In the genomic region with DNA sequence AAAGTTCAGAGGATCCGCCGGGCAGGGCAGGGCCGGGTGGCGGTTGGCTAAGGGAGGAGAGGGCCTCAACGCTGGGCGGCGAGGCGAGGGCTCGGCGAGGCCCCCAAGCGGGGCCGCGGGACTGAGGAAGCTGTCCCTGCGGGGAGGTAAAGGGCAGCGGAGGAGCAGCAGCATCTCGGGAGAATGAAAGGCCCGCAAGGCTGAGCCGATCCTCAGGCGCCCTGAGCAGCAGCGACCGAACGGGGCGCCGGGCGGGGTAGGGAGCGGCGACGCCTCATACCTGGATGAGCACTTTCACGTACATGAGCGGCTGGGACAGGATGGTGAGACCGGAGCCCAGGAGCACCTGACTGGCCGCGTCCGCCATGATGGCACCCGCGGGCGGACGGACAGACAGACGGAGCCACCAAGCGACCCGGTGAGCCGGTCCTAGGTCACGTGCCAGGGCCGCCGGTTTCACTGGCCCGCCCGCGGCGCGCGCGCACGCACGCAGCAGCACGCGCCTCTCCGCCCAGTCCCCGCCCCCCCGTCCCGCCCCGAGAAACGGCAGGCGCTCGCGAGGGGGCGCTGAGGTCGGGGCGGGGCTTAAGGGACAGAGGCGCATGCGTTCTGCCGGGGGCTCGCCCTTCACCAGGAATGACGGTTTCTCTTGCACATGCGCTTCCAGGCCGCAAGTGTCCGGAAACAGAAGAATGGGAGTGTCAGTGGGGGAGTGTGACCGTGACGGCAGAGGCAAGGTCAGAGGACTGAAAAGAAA, we compare ENCODE assay signal across 1 cellular context.
TF ChIP-seq lines count a peak whose summit lies in the region.

Gene MTCH2, minus strand, starts transcription at position 461 of the 757 bp plus-strand sequence. Its CDS starts 94 bp downstream, at position 367.

TF ChIP-seq in GM12878, 131 proteins besides CTCF, POLR2A, EP300 and RAD21 (continued from another document and continues in another):
- TF ChIP-seq ELK1 (IDR thresholded peaks at IDR 0.05; ENCODE audit: low read depth, low read length) (0 out of 2 replicates have a peak, but pooled peaks have one; percentile 25), SIN3A (IDR thresholded peaks at IDR 0.05; ENCODE audit: low read depth, low read length) (peak; percentile 85; the same call in 1 of the 2 replicates), SREBF1 (IDR thresholded peaks at IDR 0.05; ENCODE audit: low read length) (no peak), PML (IDR thresholded peaks at IDR 0.05; ENCODE audit: low read length) (peak; percentile 87), KDM1A (IDR thresholded peaks at IDR 0.05; ENCODE audit: borderline replicate concordance) (no peak), MYB (IDR thresholded peaks at IDR 0.05; ENCODE audit: borderline replicate concordance, low read depth, low read length) (no peak), CHD1 (IDR thresholded peaks at IDR 0.05; ENCODE audit: low read depth, low read length) (peak; percentile 82; the same call in 1 of the 2 replicates), NR2C1 (IDR thresholded peaks at IDR 0.05) (0 out of 2 replicates have a peak, but pooled peaks have one; percentile 23), ZNF687 (IDR thresholded peaks at IDR 0.05) (peak; percentile 79), MEF2A (IDR thresholded peaks at IDR 0.05; ENCODE audit: insufficient read depth, low read depth, low read length) (no peak), MEF2B (IDR thresholded peaks at IDR 0.05; ENCODE audit: partially characterized antibody, poor library complexity, severe bottlenecking) (no peak), PRDM15 (CRISPR knock-in tag; IDR thresholded peaks at IDR 0.05) (no peak), GATAD2B (conservative IDR thresholded peaks at IDR 0.05; ENCODE audit: low read depth) (peak; percentile 93), EGR1 (IDR thresholded peaks at IDR 0.05; ENCODE audit: borderline replicate concordance in 1 of 2, low read depth in 2 of 2, low read length in 2 of 2) (peak; percentile 28 to 50; a peak in 2 of 3 replicates), EZH2 (IDR thresholded peaks at IDR 0.05; ENCODE audit: borderline replicate concordance, control insufficient read depth, low read depth, low read length) (no peak), HDAC2 (IDR thresholded peaks at IDR 0.05) (no peak), POLR2AphosphoS2 (IDR thresholded peaks at IDR 0.05; ENCODE audit: low read depth, low read length) (0 out of 2 replicates have a peak, but pooled peaks have one; percentile 28), RB1 (IDR thresholded peaks at IDR 0.05; ENCODE audit: borderline replicate concordance) (peak; percentile 46; the same call in 1 of the 2 replicates), ESRRA (IDR thresholded peaks at IDR 0.05; ENCODE audit: low read length) (peak; percentile 97), MTA3 (IDR thresholded peaks at IDR 0.05; ENCODE audit: borderline replicate concordance, low read length) (no peak), STAT1 (conservative IDR thresholded peaks at IDR 0.05) (no peak), TCF12 (IDR thresholded peaks at IDR 0.05; ENCODE audit: low read depth, low read length) (peak; percentile 56; the same call in 1 of the 2 replicates), E2F8 (IDR thresholded peaks at IDR 0.05; ENCODE audit: low read depth, partially characterized antibody) (no peak), TAF1 (IDR thresholded peaks at IDR 0.05; ENCODE audit: borderline replicate concordance, low read depth, low read length) (peak; percentile 90), BRCA1 (IDR thresholded peaks at IDR 0.05; ENCODE audit: low read depth, low read length) (no peak), ATF7 (IDR thresholded peaks at IDR 0.05; ENCODE audit: low read depth) (peak; percentile 62), BHLHE40 (IDR thresholded peaks at IDR 0.05; ENCODE audit: borderline replicate concordance in 1 of 2, low read depth in 2 of 2, low read length in 1 of 2) (peak; percentile 95 to 100), CHD2 (IDR thresholded peaks at IDR 0.05; ENCODE audit: borderline replicate concordance, low read depth, low read length) (peak; percentile 84)
- TF ChIP-seq, protein P1, sequence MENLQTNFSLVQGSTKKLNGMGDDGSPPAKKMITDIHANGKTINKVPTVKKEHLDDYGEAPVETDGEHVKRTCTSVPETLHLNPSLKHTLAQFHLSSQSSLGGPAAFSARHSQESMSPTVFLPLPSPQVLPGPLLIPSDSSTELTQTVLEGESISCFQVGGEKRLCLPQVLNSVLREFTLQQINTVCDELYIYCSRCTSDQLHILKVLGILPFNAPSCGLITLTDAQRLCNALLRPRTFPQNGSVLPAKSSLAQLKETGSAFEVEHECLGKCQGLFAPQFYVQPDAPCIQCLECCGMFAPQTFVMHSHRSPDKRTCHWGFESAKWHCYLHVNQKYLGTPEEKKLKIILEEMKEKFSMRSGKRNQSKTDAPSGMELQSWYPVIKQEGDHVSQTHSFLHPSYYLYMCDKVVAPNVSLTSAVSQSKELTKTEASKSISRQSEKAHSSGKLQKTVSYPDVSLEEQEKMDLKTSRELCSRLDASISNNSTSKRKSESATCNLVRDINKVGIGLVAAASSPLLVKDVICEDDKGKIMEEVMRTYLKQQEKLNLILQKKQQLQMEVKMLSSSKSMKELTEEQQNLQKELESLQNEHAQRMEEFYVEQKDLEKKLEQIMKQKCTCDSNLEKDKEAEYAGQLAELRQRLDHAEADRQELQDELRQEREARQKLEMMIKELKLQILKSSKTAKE (IDR thresholded peaks at IDR 0.05; ENCODE audit: low read depth, poor library complexity, severe bottlenecking), result no peak
- TF ChIP-seq, protein P2, sequence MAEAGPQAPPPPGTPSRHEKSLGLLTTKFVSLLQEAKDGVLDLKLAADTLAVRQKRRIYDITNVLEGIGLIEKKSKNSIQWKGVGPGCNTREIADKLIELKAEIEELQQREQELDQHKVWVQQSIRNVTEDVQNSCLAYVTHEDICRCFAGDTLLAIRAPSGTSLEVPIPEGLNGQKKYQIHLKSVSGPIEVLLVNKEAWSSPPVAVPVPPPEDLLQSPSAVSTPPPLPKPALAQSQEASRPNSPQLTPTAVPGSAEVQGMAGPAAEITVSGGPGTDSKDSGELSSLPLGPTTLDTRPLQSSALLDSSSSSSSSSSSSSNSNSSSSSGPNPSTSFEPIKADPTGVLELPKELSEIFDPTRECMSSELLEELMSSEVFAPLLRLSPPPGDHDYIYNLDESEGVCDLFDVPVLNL (IDR thresholded peaks at IDR 0.05; ENCODE audit: low read depth, low read length), result no peak
- TF ChIP-seq, protein P3, sequence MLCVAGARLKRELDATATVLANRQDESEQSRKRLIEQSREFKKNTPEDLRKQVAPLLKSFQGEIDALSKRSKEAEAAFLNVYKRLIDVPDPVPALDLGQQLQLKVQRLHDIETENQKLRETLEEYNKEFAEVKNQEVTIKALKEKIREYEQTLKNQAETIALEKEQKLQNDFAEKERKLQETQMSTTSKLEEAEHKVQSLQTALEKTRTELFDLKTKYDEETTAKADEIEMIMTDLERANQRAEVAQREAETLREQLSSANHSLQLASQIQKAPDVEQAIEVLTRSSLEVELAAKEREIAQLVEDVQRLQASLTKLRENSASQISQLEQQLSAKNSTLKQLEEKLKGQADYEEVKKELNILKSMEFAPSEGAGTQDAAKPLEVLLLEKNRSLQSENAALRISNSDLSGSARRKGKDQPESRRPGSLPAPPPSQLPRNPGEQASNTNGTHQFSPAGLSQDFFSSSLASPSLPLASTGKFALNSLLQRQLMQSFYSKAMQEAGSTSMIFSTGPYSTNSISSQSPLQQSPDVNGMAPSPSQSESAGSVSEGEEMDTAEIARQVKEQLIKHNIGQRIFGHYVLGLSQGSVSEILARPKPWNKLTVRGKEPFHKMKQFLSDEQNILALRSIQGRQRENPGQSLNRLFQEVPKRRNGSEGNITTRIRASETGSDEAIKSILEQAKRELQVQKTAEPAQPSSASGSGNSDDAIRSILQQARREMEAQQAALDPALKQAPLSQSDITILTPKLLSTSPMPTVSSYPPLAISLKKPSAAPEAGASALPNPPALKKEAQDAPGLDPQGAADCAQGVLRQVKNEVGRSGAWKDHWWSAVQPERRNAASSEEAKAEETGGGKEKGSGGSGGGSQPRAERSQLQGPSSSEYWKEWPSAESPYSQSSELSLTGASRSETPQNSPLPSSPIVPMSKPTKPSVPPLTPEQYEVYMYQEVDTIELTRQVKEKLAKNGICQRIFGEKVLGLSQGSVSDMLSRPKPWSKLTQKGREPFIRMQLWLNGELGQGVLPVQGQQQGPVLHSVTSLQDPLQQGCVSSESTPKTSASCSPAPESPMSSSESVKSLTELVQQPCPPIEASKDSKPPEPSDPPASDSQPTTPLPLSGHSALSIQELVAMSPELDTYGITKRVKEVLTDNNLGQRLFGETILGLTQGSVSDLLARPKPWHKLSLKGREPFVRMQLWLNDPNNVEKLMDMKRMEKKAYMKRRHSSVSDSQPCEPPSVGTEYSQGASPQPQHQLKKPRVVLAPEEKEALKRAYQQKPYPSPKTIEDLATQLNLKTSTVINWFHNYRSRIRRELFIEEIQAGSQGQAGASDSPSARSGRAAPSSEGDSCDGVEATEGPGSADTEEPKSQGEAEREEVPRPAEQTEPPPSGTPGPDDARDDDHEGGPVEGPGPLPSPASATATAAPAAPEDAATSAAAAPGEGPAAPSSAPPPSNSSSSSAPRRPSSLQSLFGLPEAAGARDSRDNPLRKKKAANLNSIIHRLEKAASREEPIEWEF (IDR thresholded peaks at IDR 0.05; ENCODE audit: insufficient replicate concordance, low read depth, low read length), result no peak
